Comparison of ENCODE assay signal across 19 cellular contexts in genomic region chr1:165894591-165894990, GRCh38.
DNase-seq lines count a peak whose midpoint lies in the region; TF ChIP-seq lines count a peak whose summit lies in the region.
"Had no signal": no experiment of that assay in that cellular context is flagged by ENCODE, and none has a peak within 500 bp of the region (broad histone marks: within the 10 kb centered on the region; RNA-seq: fewer than 3 reads in every experiment).

No MANE protein-coding gene starts in this region.

- H3K4me1 Mint-ChIP-seq in T-helper 2 cell treated with Interferon-gamma antibody and Interleukin-4, amounts not matched to agents 5 μg/mL and 100 μg/mL, for 36 hours (ENCODE audit: low read depth): peaks cover 14% of the 10 kb centered on the region
- H3K4me1 Mint-ChIP-seq: activated naive CD8-positive, alpha-beta T cell treated with anti-CD3 and anti-CD28 coated beads, Interleukin-2, amount 50 U/mL, for 24 hours had no signal

- no peaks in the 10 kb centered on the region for H3K9me2 ChIP-seq in Karpas-422 (replicated peaks; ENCODE audit: insufficient read depth, low read length)

- H3K9me3 ChIP-seq in Karpas-422 (ENCODE audit: low read length): no peaks in the 10 kb centered on the region
- H3K9me3 ChIP-seq: heart right ventricle had no signal

- H3K4me3 ChIP-seq in ACC112 (ENCODE audit: low read depth, low read length) (no peak overlapping the region), HFF-Myc (replicated peaks; ENCODE audit: low read depth, low read length) (no peak overlapping the region), astrocyte of the cerebellum (ENCODE audit: low read depth, low read length) (no peak overlapping the region), fibroblast of villous mesenchyme (ENCODE audit: low read depth, low read length) (no peak overlapping the region), Karpas-422 (ENCODE audit: low read length) (no peak overlapping the region)
- H3K4me3 ChIP-seq: coronary artery, heart right ventricle had no signal

- H3K9me3 Mint-ChIP-seq in T-helper 2 cell treated with Interferon-gamma antibody and Interleukin-4, amounts not matched to agents 5 μg/mL and 100 μg/mL, for 36 hours: no peaks in the 10 kb centered on the region
- H3K9me3 Mint-ChIP-seq: activated CD8-positive, alpha-beta T cell treated with anti-CD3 and anti-CD28 coated beads for 36 hours; activated naive CD8-positive, alpha-beta T cell treated with anti-CD3 and anti-CD28 coated beads, Interleukin-2, amount 50 U/mL, for 24 hours; activated T-cell treated with anti-CD3 and anti-CD28 coated beads, Interleukin-2, amount 50 U/mL, for 72 hours; neural crest cell; stimulated activated naive CD8-positive, alpha-beta T cell treated with anti-CD3 and anti-CD28 coated beads, Interleukin-15, amount 100 ng/mL, for 72 hours had no signal

- DNase-seq in HFF-Myc (ENCODE audit: extremely low read depth, low read depth) (no peak), astrocyte of the cerebellum (ENCODE audit: low read depth) (no peak), fibroblast of villous mesenchyme (ENCODE audit: low read depth) (peak; percentile 48), OCI-M1 (lab: John Stamatoyannopoulos, UW) (no peak), HuH-7.5 (ENCODE audit: low spot score) (no peak), Karpas-422 (no peak)
- no peak for DNase-seq in T-helper 2 cell treated with Interferon-gamma antibody and Interleukin-4, amounts not matched to agents 5 μg/mL and 100 μg/mL, for 36 hours (ENCODE audit: low spot score)
- DNase-seq: activated CD8-positive, alpha-beta T cell treated with anti-CD3 and anti-CD28 coated beads for 36 hours; activated naive CD8-positive, alpha-beta T cell treated with anti-CD3 and anti-CD28 coated beads, Interleukin-2, amount 50 U/mL, for 24 hours; activated T-cell treated with anti-CD3 and anti-CD28 coated beads, Interleukin-2, amount 50 U/mL, for 72 hours; heart right ventricle; NCI-H1048; NCI-H2107; NCI-H526; stimulated activated naive CD8-positive, alpha-beta T cell treated with anti-CD3 and anti-CD28 coated beads, Interleukin-15, amount 100 ng/mL, for 72 hours; SW 1271 had no signal

- TF ChIP-seq CTCF in HFF-Myc (IDR thresholded peaks at IDR 0.05; ENCODE audit: low read depth, low read length, missing control alignments) (peak; percentile 4), astrocyte of the cerebellum (IDR thresholded peaks at IDR 0.05; ENCODE audit: low read depth, low read length, missing control alignments) (peak; percentile 21), fibroblast of villous mesenchyme (IDR thresholded peaks at IDR 0.05; ENCODE audit: insufficient read depth, low read depth, low read length) (no peak)

- H3K36me3 Mint-ChIP-seq in T-helper 2 cell treated with Interferon-gamma antibody and Interleukin-4, amounts not matched to agents 5 μg/mL and 100 μg/mL, for 36 hours (ENCODE audit: low read depth): peaks cover 21% of the 10 kb centered on the region

- H3K27me3 Mint-ChIP-seq in T-helper 2 cell treated with Interferon-gamma antibody and Interleukin-4, amounts not matched to agents 5 μg/mL and 100 μg/mL, for 36 hours (ENCODE audit: low read depth): no peaks in the 10 kb centered on the region
- H3K27me3 Mint-ChIP-seq: activated CD8-positive, alpha-beta T cell treated with anti-CD3 and anti-CD28 coated beads for 36 hours; activated naive CD8-positive, alpha-beta T cell treated with anti-CD3 and anti-CD28 coated beads, Interleukin-2, amount 50 U/mL, for 24 hours; stimulated activated naive CD8-positive, alpha-beta T cell treated with anti-CD3 and anti-CD28 coated beads, Interleukin-15, amount 100 ng/mL, for 72 hours had no signal

- no peak overlapping the region for H2AFZ ChIP-seq in ACC112 (ENCODE audit: low read length, unreplicated experiment)
- H2AFZ ChIP-seq in Karpas-422 (ENCODE audit: low read length): no peak overlapping the region

- H3K9ac ChIP-seq in Karpas-422 (ENCODE audit: low read length): no peak overlapping the region

- H3K27ac ChIP-seq in ACC112 (ENCODE audit: low read depth, low read length) (peak overlapping the region; percentile 92; the same call in 1 of the 2 replicates), Karpas-422 (ENCODE audit: low read length) (no peak overlapping the region)

- H4K20me1 ChIP-seq in Karpas-422 (ENCODE audit: insufficient read depth, low read depth, low read length): peaks cover 3% of the 10 kb centered on the region; the same call in 1 of the 2 replicates

- H3K4me3 Mint-ChIP-seq in T-helper 2 cell treated with Interferon-gamma antibody and Interleukin-4, amounts not matched to agents 5 μg/mL and 100 μg/mL, for 36 hours: no peak overlapping the region
- H3K4me3 Mint-ChIP-seq: activated CD8-positive, alpha-beta T cell treated with anti-CD3 and anti-CD28 coated beads for 36 hours; activated naive CD8-positive, alpha-beta T cell treated with anti-CD3 and anti-CD28 coated beads, Interleukin-2, amount 50 U/mL, for 24 hours; activated T-cell treated with anti-CD3 and anti-CD28 coated beads, Interleukin-2, amount 50 U/mL, for 72 hours; neural crest cell; stimulated activated naive CD8-positive, alpha-beta T cell treated with anti-CD3 and anti-CD28 coated beads, Interleukin-15, amount 100 ng/mL, for 72 hours had no signal

- H3K4me1 ChIP-seq in ACC112 (ENCODE audit: control insufficient read depth, insufficient read depth, low read length, unreplicated experiment): peaks cover 50% of the 10 kb centered on the region
- no peaks in the 10 kb centered on the region for H3K4me1 ChIP-seq in Karpas-422 (ENCODE audit: low read length)

- in situ Hi-C loops in astrocyte of the cerebellum (cut with HindIII; ENCODE audit: low sequenced_read_pairs): loop anchor here (5.0 kb wide), 1 partner anchor 67 kb away; the partner anchor contains the start of gene UCK2

- H3K79me2 ChIP-seq in ACC112 (ENCODE audit: control insufficient read depth, insufficient read depth, low read length, unreplicated experiment) (peaks cover 25% of the 10 kb centered on the region), Karpas-422 (ENCODE audit: low read length) (peaks cover 84% of the 10 kb centered on the region)

- no peak overlapping the region for H3K4me2 ChIP-seq in Karpas-422 (ENCODE audit: low read depth, low read length, poor library complexity, severe bottlenecking)

- no peaks in the 10 kb centered on the region for H3K27me3 ChIP-seq in ACC112 (ENCODE audit: insufficient read depth, low read length)
- H3K27me3 ChIP-seq in Karpas-422 (ENCODE audit: low read length): no peaks in the 10 kb centered on the region
- H3K27me3 ChIP-seq: heart right ventricle had no signal

- H3K36me3 ChIP-seq in ACC112 (ENCODE audit: insufficient read depth, low read length): peaks cover 15% of the 10 kb centered on the region; the same call in 1 of the 2 replicates
- H3K36me3 ChIP-seq in Karpas-422 (ENCODE audit: insufficient read depth, low read length): peaks cover 20% of the 10 kb centered on the region; the same call in 1 of the 2 replicates

- H3K27ac Mint-ChIP-seq in T-helper 2 cell treated with Interferon-gamma antibody and Interleukin-4, amounts not matched to agents 5 μg/mL and 100 μg/mL, for 36 hours: no peak overlapping the region
- H3K27ac Mint-ChIP-seq: activated CD8-positive, alpha-beta T cell treated with anti-CD3 and anti-CD28 coated beads for 36 hours; activated naive CD8-positive, alpha-beta T cell treated with anti-CD3 and anti-CD28 coated beads, Interleukin-2, amount 50 U/mL, for 24 hours; activated T-cell treated with anti-CD3 and anti-CD28 coated beads, Interleukin-2, amount 50 U/mL, for 72 hours; stimulated activated naive CD8-positive, alpha-beta T cell treated with anti-CD3 and anti-CD28 coated beads, Interleukin-15, amount 100 ng/mL, for 72 hours had no signal
